Comparison of ENCODE assay signal across 8 cellular contexts in genomic region chr4:70787496-70787895, GRCh38.
"Had no signal": no experiment of that assay in that cellular context is flagged by ENCODE, and none has a peak within 500 bp of the region (broad histone marks: within the 10 kb centered on the region; RNA-seq: fewer than 3 reads in every experiment).

No MANE protein-coding gene starts in this region.

- FAIRE-seq: G401.6, GM12878, GM12891, GM12892, GM18507, GM19239 had no signal

- DNase-seq: GDM1, GF-D8 had no signal

- ATAC-seq: GM12878 had no signal

- H3K4me3 ChIP-seq: GM12878 had no signal
